Comparison of ENCODE assay signal across 8 cellular contexts in genomic region chr10:63520463-63521388, GRCh38. TPM values are rescaled to one million over a fixed set of nuclear protein-coding genes. Genes with fewer than 3 reads are reported as not detected.
DNase-seq lines count a peak whose midpoint lies in the region; TF ChIP-seq lines count a peak whose summit lies in the region.

No MANE protein-coding gene starts in this region.

- no peaks in the 10 kb centered on the region for H3K23me2 ChIP-seq in H9 (ENCODE audit: insufficient read length, low read depth, low read length, poor library complexity, severe bottlenecking)

- H3K4me1 ChIP-seq in H9 (ENCODE audit: insufficient read depth, low read length) (peaks cover 3% of the 10 kb centered on the region; the same call in 1 of the 2 replicates), mammary epithelial cell (ENCODE audit: insufficient read depth, low read length) (peaks cover 33% of the 10 kb centered on the region)

- H3K27ac Mint-ChIP-seq in H9: peak overlapping the region; percentile 96 to 98 (median 97)

- H2BK15ac ChIP-seq in H9 (ENCODE audit: low read depth, low read length): no peak overlapping the region

- H3K56ac ChIP-seq in H9 (ENCODE audit: insufficient read length, low read depth, low read length): no peak overlapping the region

- no peak overlapping the region for H2BK12ac ChIP-seq in H9 (ENCODE audit: insufficient read length, low read depth, low read length)

- no TSS peak for BruUV-seq in mammary epithelial cell (replicated peaks; lab: Mats Ljungman, UMichigan)

- no peaks in the 10 kb centered on the region for H3K9me3 Mint-ChIP-seq in H9

- peak overlapping the region; percentile 93 for H3K9ac ChIP-seq in H9 (ENCODE audit: extremely low read depth, insufficient read length, low read length)
- H3K9ac ChIP-seq in mammary epithelial cell (ENCODE audit: insufficient read depth, low read length): peak overlapping the region; percentile 90

- no peak overlapping the region for H3T11ph ChIP-seq in H9 (ENCODE audit: low read length)

- peak overlapping the region; percentile 57 to 95 (median 91) for H3K4me3 ChIP-seq in mammary epithelial cell (replicated peaks in 1 of 3; ENCODE audit: insufficient read depth in 1 of 3, low read depth in 2 of 3, low read length in 3 of 3)

- no peak overlapping the region for H2BK120ac ChIP-seq in H9 (ENCODE audit: low read depth, low read length, poor library complexity, severe bottlenecking)

- peak overlapping the region; percentile 9 for H3K27ac ChIP-seq in H9 (ENCODE audit: insufficient read length, low read depth, low read length)
- peak overlapping the region; percentile 94 for H3K27ac ChIP-seq in mammary epithelial cell (ENCODE audit: insufficient read depth, low read depth, low read length)

- peak overlapping the region; percentile 84 for H3K4me2 ChIP-seq in H9 (ENCODE audit: insufficient read depth, insufficient read length, low read length)
- H3K4me2 ChIP-seq in mammary epithelial cell (ENCODE audit: insufficient read depth, low read depth, low read length): peak overlapping the region; percentile 85

- DNase-seq in DMS153 (lab: John Stamatoyannopoulos, UW): peak; percentile 51
- no peak for DNase-seq in DMS153 treated with DMSO at 0.1 percent for 48 hours (lab: John Stamatoyannopoulos, UW; ENCODE audit: unreplicated experiment)
- peak; percentile 70 for DNase-seq in H9
- peak; percentile 78 for DNase-seq in LoVo (ENCODE audit: low spot score)
- DNase-seq in T1000 (lab: John Stamatoyannopoulos, UW): peak; percentile 63
- peak; percentile 85 for DNase-seq in mammary epithelial cell
- peak; percentile 75 for DNase-seq in iris pigment epithelial cell (ENCODE audit: low read depth)
- DNase-seq in stimulated activated CD4-positive, alpha-beta T cell treated with anti-CD3 and anti-CD28 coated beads, Interleukin-15, amount 100 ng/mL, for 24 hours: peak; percentile 72

- peak overlapping the region; percentile 91 for H3K18ac ChIP-seq in H9 (ENCODE audit: insufficient read length, low read depth, low read length)

- H2AFZ ChIP-seq in H9 (ENCODE audit: low read length) (no peak overlapping the region), mammary epithelial cell (ENCODE audit: low read depth, low read length) (peak overlapping the region; percentile 91)

- peak overlapping the region; percentile 80 for H3K14ac ChIP-seq in H9 (ENCODE audit: insufficient read depth, low read length)

- H3K27me3 Mint-ChIP-seq in H9 (ENCODE audit: low read depth): peaks cover 4% of the 10 kb centered on the region; the same call in 1 of the 2 replicates

- in situ Hi-C loops in mammary epithelial cell (cut with MboI; ENCODE audit: low sequenced_read_pairs in 2 of 2): loop anchor here in 1 of 2 donors (25.0 kb wide), 1 partner anchor 192 kb away; no protein-coding TSS in a partner anchor

- intact Hi-C loops in mammary epithelial cell (cut with micrococcal nuclease): loop anchor here (1.0 to 2.0 kb wide), 5 partner anchors 33 to 252 kb away; no protein-coding TSS in a partner anchor

- H3K36me3 Mint-ChIP-seq in H9 (ENCODE audit: insufficient read depth in 1 of 3, low read depth in 3 of 3): peaks cover 0 to 5% (median 4%) of the 10 kb centered on the region in 3 experiments; a peak in 4 of 7 replicates

- CTCF ChIA-PET in mammary epithelial cell (lab: Charles Lee; ENCODE audit: low non-redundant PET): no interaction called here

- no CpG with 5 or more reads among the region's 46 CpGs for WGBS in H9 (ENCODE audit: extremely low coverage, insufficient read length, low lambda C conversion rate)
- under 1% methylated on average over 16 of the region's 46 CpGs for WGBS in mammary epithelial cell (ENCODE audit: low coverage, missing lambda C conversion rate)

- peaks cover 8% of the 10 kb centered on the region for H3K79me1 ChIP-seq in H9 (ENCODE audit: insufficient read depth, low read depth, low read length, poor library complexity, severe bottlenecking)

- H3K79me2 ChIP-seq in H9 (ENCODE audit: insufficient read depth, low read length) (peaks cover 36% of the 10 kb centered on the region; the same call in 1 of the 2 replicates), mammary epithelial cell (ENCODE audit: insufficient read depth, low read length) (peaks cover 97% of the 10 kb centered on the region)

- no peak overlapping the region for H3K23ac ChIP-seq in H9 (ENCODE audit: insufficient read length, low read depth, low read length)

- TF ChIP-seq CTCF in H9 (conservative IDR thresholded peaks at IDR 0.05) (no peak), mammary epithelial cell (conservative IDR thresholded peaks at IDR 0.05 in 1 of 2, IDR thresholded peaks at IDR 0.05 in 1 of 2; ENCODE audit: extremely low read depth in 1 of 2, insufficient read depth in 1 of 2, low read depth in 1 of 2, low read length in 2 of 2) (no peak)

- no peak overlapping the region for H4K8ac ChIP-seq in H9 (replicated peaks; ENCODE audit: insufficient read length, low read depth, low read length)

- no peak overlapping the region for H3K4ac ChIP-seq in H9 (ENCODE audit: low read depth, low read length)

- H4K5ac ChIP-seq in H9 (ENCODE audit: insufficient read length, low read depth, low read length): peak overlapping the region; percentile 66

- H3K27me3 ChIP-seq in H9 (ENCODE audit: insufficient read depth, low read length) (no peaks in the 10 kb centered on the region), mammary epithelial cell (ENCODE audit: insufficient read depth, low read length) (no peaks in the 10 kb centered on the region)

- H3K9me3 ChIP-seq in H9 (ENCODE audit: control insufficient read depth, low read depth, low read length) (no peaks in the 10 kb centered on the region), mammary epithelial cell (replicated peaks; ENCODE audit: insufficient read depth, low read length) (no peaks in the 10 kb centered on the region)

- dilution Hi-C loops in mammary epithelial cell (cut with HindIII; ENCODE audit: low sequenced_read_pairs): no loop called here

- no peak overlapping the region for H2AK5ac ChIP-seq in H9 (ENCODE audit: insufficient read length, low read length)

- peak overlapping the region; percentile 78 to 85 for H3K4me3 Mint-ChIP-seq in H9

- no peak overlapping the region for H4K91ac ChIP-seq in H9 (ENCODE audit: insufficient read length, low read depth, low read length)

- no peak overlapping the region for H2BK5ac ChIP-seq in H9 (ENCODE audit: insufficient read length, low read length)

- no peaks in the 10 kb centered on the region for H3K36me3 ChIP-seq in mammary epithelial cell (ENCODE audit: insufficient read depth, low read length)

- H2BK20ac ChIP-seq in H9 (ENCODE audit: low read depth, low read length, poor library complexity, severe bottlenecking): no peak overlapping the region

- H3K4me1 Mint-ChIP-seq in H9: peaks cover 67 to 69% of the 10 kb centered on the region in 2 experiments

- no peaks in the 10 kb centered on the region for H4K20me1 ChIP-seq in H9 (ENCODE audit: control insufficient read depth, insufficient read depth, insufficient read length)
- H4K20me1 ChIP-seq in mammary epithelial cell (ENCODE audit: insufficient read depth, low read length): no peaks in the 10 kb centered on the region

RNA-seq across cellular contexts. Expression of gene REEP3, which starts 0.5 kb away (rescaled TPM):
- total RNA-seq in H9 (2021) (21.4 and 23.8 TPM in 2 replicates), mammary epithelial cell (10 to 100 TPM; 80.4 to 81.8 TPM)
- 62.1 TPM for polyA plus RNA-seq in mammary epithelial cell
- 28.5 TPM for polyA minus RNA-seq in mammary epithelial cell

RNA-seq across cellular contexts. Expression of gene JMJD1C, which starts 54.9 kb away (rescaled TPM):
- total RNA-seq in H9 (2021): 195 and 200 TPM in 2 replicates
- 10 to 100 TPM; 57.7 to 80.4 TPM for total RNA-seq in mammary epithelial cell
- 16.9 TPM for polyA plus RNA-seq in mammary epithelial cell
- polyA minus RNA-seq in mammary epithelial cell: 36.0 TPM
